In the genomic region with DNA sequence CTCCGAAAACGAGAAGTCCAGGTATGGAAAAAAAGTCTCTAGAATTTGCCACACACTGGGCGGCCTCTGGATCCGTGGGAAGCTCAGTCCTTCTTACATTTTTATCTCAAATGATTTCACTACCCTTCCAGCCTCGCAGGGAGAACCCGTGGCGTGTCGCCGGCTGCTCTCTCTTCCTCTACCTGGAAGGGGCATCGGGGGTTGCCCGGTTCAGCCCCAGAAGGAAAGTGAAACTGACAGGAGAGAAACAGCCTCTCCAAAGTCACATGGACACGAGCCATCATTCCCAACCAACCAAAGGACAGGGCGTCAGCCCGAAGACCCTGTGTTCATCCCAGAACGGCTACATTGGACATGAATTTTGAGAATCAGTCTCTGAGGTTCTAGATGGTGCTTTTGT, we compare ENCODE assay signal across 28 cellular contexts.
"Had no signal": no experiment of that assay in that cellular context is flagged by ENCODE, and none has a peak within 500 bp of the region (broad histone marks: within the 10 kb centered on the region; RNA-seq: fewer than 3 reads in every experiment).

No MANE protein-coding gene starts in this region.

- ATAC-seq: esophagus mucosa; left colon; naive thymus-derived CD4-positive, alpha-beta T cell had no signal

- FAIRE-seq: astrocyte, kidney, TTC549 had no signal

- H3K9ac ChIP-seq: parathyroid adenoma had no signal

- H3K4me3 ChIP-seq: right atrium auricular region, spleen, testis, transverse colon had no signal

- H3K4me1 ChIP-seq: parathyroid adenoma had no signal

- H3K79me2 ChIP-seq: parathyroid adenoma had no signal

- H2AFZ ChIP-seq: parathyroid adenoma had no signal

- H3K36me3 ChIP-seq: brain microvascular endothelial cell, right atrium auricular region, spleen, transverse colon had no signal

- H3K27ac ChIP-seq: brain microvascular endothelial cell, parathyroid adenoma, right atrium auricular region, spleen, testis, transverse colon, VCaP had no signal

- H3K27me3 ChIP-seq: brain microvascular endothelial cell, right atrium auricular region, spleen, testis, transverse colon had no signal

- DNase-seq: activated CD4-positive, alpha-beta T cell treated with anti-CD3 and anti-CD28 coated beads for 4 hours; activated CD4-positive, alpha-beta T cell treated with anti-CD3 and anti-CD28 coated beads, Interleukin-2, amount 50 U/mL, for 4 hours; activated effector memory CD4-positive, alpha-beta T cell treated with anti-CD3 and anti-CD28 coated beads, Interleukin-2, amount 50 U/mL, for 16 hours; activated naive CD4-positive, alpha-beta T cell treated with anti-CD3 and anti-CD28 coated beads, Interleukin-2, amount 10 ng/mL, durations not matched to agents 7 days and 5 days; activated naive CD8-positive, alpha-beta T cell treated with anti-CD3 and anti-CD28 coated beads, Interleukin-2, amount 10 ng/mL, durations not matched to agents 7 days and 5 days; activated T-cell treated with anti-CD3 and anti-CD28 coated beads, Interleukin-2, amount 50 U/mL, for 1 hour; brain microvascular endothelial cell; endodermal cell; foreskin fibroblast; head of caudate nucleus; hippocampal formation; immature natural killer cell; kidney; left colon; midbrain; naive thymus-derived CD4-positive, alpha-beta T cell; nucleus accumbens; spleen; stimulated activated naive CD4-positive, alpha-beta T cell treated with Interleukin-2 at 50 U/mL for 16 hours; T-helper 1 cell; testis; transverse colon had no signal

- H3K9me3 ChIP-seq: testis, transverse colon had no signal
